18 cellular contexts compared by ENCODE assay signal in the genomic region with DNA sequence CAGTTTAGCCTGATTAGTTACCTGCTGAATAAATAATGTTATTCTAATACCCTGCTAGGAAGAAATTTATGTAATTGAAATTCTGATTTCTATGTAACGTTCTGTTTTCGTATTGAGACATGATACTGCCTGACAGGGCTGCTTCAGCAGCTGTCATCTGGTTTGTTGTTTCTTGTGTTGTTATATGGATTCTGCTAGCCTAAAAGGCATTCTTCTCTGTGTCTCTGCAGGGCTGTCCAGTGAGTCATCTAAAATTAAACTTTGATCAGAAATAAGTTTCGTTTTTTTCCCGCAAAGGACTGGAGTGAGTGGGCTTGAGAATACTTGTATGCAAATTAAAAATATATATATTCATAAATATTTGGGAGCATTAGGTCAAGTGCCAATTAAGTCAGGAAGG.
DNase-seq lines count a peak whose midpoint lies in the region; ATAC-seq and TF ChIP-seq lines count a peak whose summit lies in the region.
"Had no signal": no experiment of that assay in that cellular context is flagged by ENCODE, and none has a peak within 500 bp of the region (broad histone marks: within the 10 kb centered on the region; RNA-seq: fewer than 3 reads in every experiment).

No MANE protein-coding gene starts in this region.

- H3K4me3 Mint-ChIP-seq in activated CD4-positive, alpha-beta T cell treated with anti-CD3 and anti-CD28 coated beads, Interleukin-2, amount 10 ng/mL, durations not matched to agents 24 days and 14 days: no peak overlapping the region
- H3K4me3 Mint-ChIP-seq in WTC11: no peak overlapping the region
- H3K4me3 Mint-ChIP-seq: activated B cell treated with CpG ODN at 0.5 μM for 24 hours; activated T-helper 1 cell treated with anti-CD3 and anti-CD28 coated beads, Interleukin-12 subunit alpha, Interleukin-12 subunit beta, Interleukin-2, Interleukin-4 antibody, amounts not matched to agents 30 ng/mL and 10 ng/mL and 1 ng/mL, durations not matched to agents 14 hours and 24 hours and 36 hours; central memory CD8-positive, alpha-beta T cell had no signal

- H3K4me3 ChIP-seq in SJCRH30 (no peak overlapping the region), lower leg skin (ENCODE audit: low read depth, poor library complexity, severe bottlenecking) (no peak overlapping the region)
- H3K4me3 ChIP-seq: thyroid gland had no signal

- 46 to 52% methylated on average over 4 of the region's 4 CpGs for WGBS in lower leg skin, 2 donors

- peaks cover 62% of the 10 kb centered on the region for H3K4me1 Mint-ChIP-seq in activated CD4-positive, alpha-beta T cell treated with anti-CD3 and anti-CD28 coated beads, Interleukin-2, amount 10 ng/mL, durations not matched to agents 24 days and 14 days
- peaks cover 80% of the 10 kb centered on the region for H3K4me1 Mint-ChIP-seq in WTC11

- CTCF ChIA-PET in WTC11 (lab: Charles Lee): interaction anchor here (0.7 to 1.4 kb wide), 7 partner anchors 11 to 397 kb away, joined by 3 to 6 read pairs (median 4); no protein-coding TSS in a partner anchor

- no peaks in the 10 kb centered on the region for H3K27me3 Mint-ChIP-seq in activated CD4-positive, alpha-beta T cell treated with anti-CD3 and anti-CD28 coated beads, Interleukin-2, amount 10 ng/mL, durations not matched to agents 24 days and 14 days
- no peaks in the 10 kb centered on the region for H3K27me3 Mint-ChIP-seq in WTC11 (ENCODE audit: low read depth)
- H3K27me3 Mint-ChIP-seq: activated B cell treated with CpG ODN at 0.5 μM for 24 hours; central memory CD8-positive, alpha-beta T cell had no signal

- no peak for DNase-seq in activated CD4-positive, alpha-beta T cell treated with anti-CD3 and anti-CD28 coated beads, Interleukin-2, amount 10 ng/mL, durations not matched to agents 24 days and 14 days
- DNase-seq in activated CD4-positive, alpha-beta T cell treated with anti-CD3 and anti-CD28 coated beads for 48 hours: no peak
- peak in 1 of 2 experiments; percentile 45 for DNase-seq in SJCRH30
- DNase-seq in fibroblast of gingiva (ENCODE audit: low read depth): peak; percentile 53
- DNase-seq in renal cortical epithelial cell (ENCODE audit: low read depth): peak; percentile 32
- no peak for DNase-seq in lower leg skin (ENCODE audit: low spot score in 2 of 2)
- no peak for DNase-seq in WTC11 (ENCODE audit: low spot score)
- no peak for DNase-seq in SKM-1 (lab: John Stamatoyannopoulos, UW; ENCODE audit: unreplicated experiment)
- DNase-seq: activated B cell treated with CpG ODN at 0.5 μM for 24 hours, NCI-H146, NCI-H526, SIG-M5, small intestine, thyroid gland had no signal

- no peaks in the 10 kb centered on the region for H3K9me3 Mint-ChIP-seq in activated CD4-positive, alpha-beta T cell treated with anti-CD3 and anti-CD28 coated beads, Interleukin-2, amount 10 ng/mL, durations not matched to agents 24 days and 14 days
- no peaks in the 10 kb centered on the region for H3K9me3 Mint-ChIP-seq in WTC11
- H3K9me3 Mint-ChIP-seq: activated B cell treated with CpG ODN at 0.5 μM for 24 hours; activated T-helper 1 cell treated with anti-CD3 and anti-CD28 coated beads, Interleukin-12 subunit alpha, Interleukin-12 subunit beta, Interleukin-2, Interleukin-4 antibody, amounts not matched to agents 30 ng/mL and 10 ng/mL and 1 ng/mL, durations not matched to agents 14 hours and 24 hours and 36 hours; central memory CD8-positive, alpha-beta T cell had no signal

- peak overlapping the region; percentile 53 for H3K27ac Mint-ChIP-seq in activated CD4-positive, alpha-beta T cell treated with anti-CD3 and anti-CD28 coated beads, Interleukin-2, amount 10 ng/mL, durations not matched to agents 24 days and 14 days
- no peak overlapping the region for H3K27ac Mint-ChIP-seq in WTC11
- H3K27ac Mint-ChIP-seq: activated T-helper 1 cell treated with anti-CD3 and anti-CD28 coated beads, Interleukin-12 subunit alpha, Interleukin-12 subunit beta, Interleukin-2, Interleukin-4 antibody, amounts not matched to agents 30 ng/mL and 10 ng/mL and 1 ng/mL, durations not matched to agents 14 hours and 24 hours and 36 hours had no signal

- H3K27ac ChIP-seq in SJCRH30: peak overlapping the region; percentile 16; the same call in 1 of the 2 replicates
- H3K27ac ChIP-seq: 22Rv1, thyroid gland had no signal

- peaks cover 11% of the 10 kb centered on the region for H3K36me3 Mint-ChIP-seq in activated CD4-positive, alpha-beta T cell treated with anti-CD3 and anti-CD28 coated beads, Interleukin-2, amount 10 ng/mL, durations not matched to agents 24 days and 14 days (ENCODE audit: low read depth)
- no peaks in the 10 kb centered on the region for H3K36me3 Mint-ChIP-seq in WTC11

- TF ChIP-seq POLR2A in lower leg skin (IDR thresholded peaks at IDR 0.05): no peak

- H3K9me3 ChIP-seq in SJCRH30 (replicated peaks): no peaks in the 10 kb centered on the region
- H3K9me3 ChIP-seq: thyroid gland had no signal

- ATAC-seq in WTC11: no peak
- ATAC-seq: HepG2 had no signal

- intact Hi-C loops in activated CD4-positive, alpha-beta T cell treated with anti-CD3 and anti-CD28 coated beads, Interleukin-2, amount 10 ng/mL, durations not matched to agents 24 days and 14 days (cut with micrococcal nuclease): no loop called here
- intact Hi-C loops in lower leg skin (cut with DNase I; ENCODE audit: low total_unique reads): no loop called here

- H3K27me3 ChIP-seq in SJCRH30: no peaks in the 10 kb centered on the region
- H3K27me3 ChIP-seq: thyroid gland had no signal

- TF ChIP-seq CTCF in lower leg skin (IDR thresholded peaks at IDR 0.05) (no peak), WTC11 (IDR thresholded peaks at IDR 0.05) (no peak)

- H3K4me1 ChIP-seq in SJCRH30: peaks cover 24% of the 10 kb centered on the region

- POLR2A ChIA-PET in WTC11 (lab: Charles Lee): no interaction called here

- no peaks in the 10 kb centered on the region for H3K36me3 ChIP-seq in SJCRH30
- H3K36me3 ChIP-seq: thyroid gland had no signal

TF ChIP-seq in WTC11, 78 proteins besides CTCF, POLR2A, EP300 and RAD21:
- TF ChIP-seq ZNF263 (CRISPR knock-in tag; IDR thresholded peaks at IDR 0.05; ENCODE audit: low read depth) (no peak), OVOL2 (CRISPR knock-in tag; IDR thresholded peaks at IDR 0.05; ENCODE audit: borderline replicate concordance) (no peak), USF1 (CRISPR knock-in tag; IDR thresholded peaks at IDR 0.05) (no peak), SP1 (CRISPR knock-in tag; conservative IDR thresholded peaks at IDR 0.05) (no peak), ZNF138 (CRISPR knock-in tag; conservative IDR thresholded peaks at IDR 0.05) (no peak), PRRX2 (CRISPR knock-in tag; IDR thresholded peaks at IDR 0.05) (no peak), ETV6 (CRISPR knock-in tag; IDR thresholded peaks at IDR 0.05) (no peak), ZMAT4 (CRISPR knock-in tag; IDR thresholded peaks at IDR 0.05) (no peak), NR2C2 (CRISPR knock-in tag; IDR thresholded peaks at IDR 0.05) (no peak), HMGA2 (CRISPR knock-in tag; IDR thresholded peaks at IDR 0.05) (no peak), FOXP4 (CRISPR knock-in tag; IDR thresholded peaks at IDR 0.05) (no peak)

Comparison
In these comparisons a context has a peak if more than half of its experiments do, and no peak if none do; other contexts are left out.
1. DNase-seq: peak in fibroblast of gingiva (single experiment) and renal cortical epithelial cell (single experiment); none in activated CD4-positive, alpha-beta T cell treated with anti-CD3 and anti-CD28 coated beads, Interleukin-2, amount 10 ng/mL, durations not matched to agents 24 days and 14 days (single experiment), activated CD4-positive, alpha-beta T cell treated with anti-CD3 and anti-CD28 coated beads for 48 hours (single experiment), lower leg skin (0 of 2), WTC11 (single experiment) and SKM-1 (single experiment).